31 cellular contexts compared by ENCODE assay signal in the genomic region with DNA sequence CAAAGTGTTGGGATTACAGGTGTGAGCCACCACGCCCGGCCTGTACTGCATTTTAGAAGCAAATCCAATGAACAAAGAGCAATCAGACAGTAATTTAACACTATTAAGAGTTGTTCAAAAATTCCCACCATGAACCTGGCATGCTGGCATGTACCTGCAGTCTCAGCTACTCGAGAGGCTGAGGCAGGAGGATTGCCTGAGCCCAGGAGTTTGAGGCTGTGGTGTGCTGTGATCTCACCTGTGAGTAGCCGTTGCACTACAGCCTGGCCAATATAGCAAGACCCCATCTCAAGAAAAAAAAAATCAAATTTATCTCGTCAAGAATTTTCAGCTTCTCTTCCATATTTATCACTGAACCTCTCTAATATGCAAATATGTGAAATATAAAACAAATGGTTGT.
"Had no signal": no experiment of that assay in that cellular context is flagged by ENCODE, and none has a peak within 500 bp of the region (broad histone marks: within the 10 kb centered on the region; RNA-seq: fewer than 3 reads in every experiment).

No MANE protein-coding gene starts in this region.

- H3K9me3 ChIP-seq: neutrophil, pancreas, psoas muscle, spleen, suprapubic skin, testis, tibial artery, transverse colon, upper lobe of right lung, uterus had no signal

- H3K9me3 Mint-ChIP-seq: naive thymus-derived CD8-positive, alpha-beta T cell; natural killer cell treated with Interleukin-12 subunit alpha and Interleukin-12 subunit beta and Interleukin-15 and Interleukin-18, amount 100 ng/mL, for 72 hours; nephron progenitor cell; neural crest cell; stimulated activated memory B cell treated with anti-CD40 and anti-IgM and Interleukin-4, amounts not matched to agents 10 μg/mL and 1 μg/mL and 100 μg/mL, for 72 hours; stimulated activated naive CD8-positive, alpha-beta T cell treated with anti-CD3 and anti-CD28 coated beads, Interleukin-15, amount 100 ng/mL, for 72 hours; type B pancreatic cell had no signal

- H3K27ac ChIP-seq: neutrophil, pancreas, psoas muscle, skin epidermis, spleen, suprapubic skin, testis, tibial artery, transverse colon, upper lobe of right lung, uterus had no signal

- H3K4me3 Mint-ChIP-seq: naive thymus-derived CD8-positive, alpha-beta T cell; natural killer cell treated with Interleukin-12 subunit alpha and Interleukin-12 subunit beta and Interleukin-15 and Interleukin-18, amount 100 ng/mL, for 72 hours; nephron progenitor cell; neural crest cell; stimulated activated memory B cell treated with anti-CD40 and anti-IgM and Interleukin-4, amounts not matched to agents 10 μg/mL and 1 μg/mL and 100 μg/mL, for 72 hours; stimulated activated naive CD8-positive, alpha-beta T cell treated with anti-CD3 and anti-CD28 coated beads, Interleukin-15, amount 100 ng/mL, for 72 hours; type B pancreatic cell had no signal

- H3K27ac Mint-ChIP-seq: naive thymus-derived CD8-positive, alpha-beta T cell; natural killer cell treated with Interleukin-12 subunit alpha and Interleukin-12 subunit beta and Interleukin-15 and Interleukin-18, amount 100 ng/mL, for 72 hours; nephron progenitor cell; progenitor cell of endocrine pancreas; stimulated activated memory B cell treated with anti-CD40 and anti-IgM and Interleukin-4, amounts not matched to agents 10 μg/mL and 1 μg/mL and 100 μg/mL, for 72 hours; stimulated activated naive CD8-positive, alpha-beta T cell treated with anti-CD3 and anti-CD28 coated beads, Interleukin-15, amount 100 ng/mL, for 72 hours; type B pancreatic cell had no signal

- ATAC-seq: naive thymus-derived CD8-positive, alpha-beta T cell; natural killer cell treated with Interleukin-12 subunit alpha and Interleukin-12 subunit beta and Interleukin-15 and Interleukin-18, amount 100 ng/mL, for 72 hours; pancreas; psoas muscle; right cardiac atrium; sciatic nerve; stimulated activated memory B cell treated with anti-CD40 and anti-IgM and Interleukin-4, amounts not matched to agents 10 μg/mL and 1 μg/mL and 100 μg/mL, for 72 hours; stimulated activated naive CD8-positive, alpha-beta T cell treated with anti-CD3 and anti-CD28 coated beads, Interleukin-15, amount 100 ng/mL, for 72 hours; stimulated activated naive CD8-positive, alpha-beta T cell treated with anti-CD3 and anti-CD28 coated beads, Interleukin-15, Interleukin-2, amounts not matched to agents 100 U/mL and 50 U/mL, for 24 hours; upper lobe of right lung had no signal

- H3K4me1 ChIP-seq: pancreas, psoas muscle, spleen, suprapubic skin, testis, tibial artery, transverse colon, upper lobe of right lung, uterus had no signal

- H3K36me3 ChIP-seq: neutrophil, pancreas, spleen, suprapubic skin, tibial artery, transverse colon, upper lobe of right lung, uterus had no signal

- DNase-seq: naive thymus-derived CD8-positive, alpha-beta T cell; nephron progenitor cell; nucleus accumbens; pancreas; psoas muscle; right cardiac atrium; spleen; stimulated activated CD4-positive, alpha-beta T cell treated with anti-CD3 and anti-CD28 coated beads, Interleukin-12 subunit alpha, Interleukin-12 subunit beta, amount 100 ng/mL, for 4 hours; stimulated activated CD4-positive, alpha-beta T cell treated with anti-CD3 and anti-CD28 coated beads, Interleukin-1b, Interleukin-23, amount 100 ng/mL, for 48 hours; stimulated activated CD4-positive, alpha-beta T cell treated with anti-CD3 and anti-CD28 coated beads, Interleukin-4, amount 100 ng/mL, for 1 hour; stimulated activated CD4-positive, alpha-beta T cell treated with anti-CD3 and anti-CD28 coated beads, Interleukin-4, amount 100 ng/mL, for 4 hours; stimulated activated CD8-positive, alpha-beta memory T cell treated with anti-CD3 and anti-CD28 coated beads, Interleukin-4, amount 100 ng/mL, for 48 hours; stimulated activated naive CD4-positive, alpha-beta T cell; stimulated activated naive CD8-positive, alpha-beta T cell treated with anti-CD3 and anti-CD28 coated beads, Interleukin-15, amount 100 ng/mL, for 72 hours; stimulated activated naive CD8-positive, alpha-beta T cell treated with anti-CD3 and anti-CD28 coated beads, Interleukin-15, Interleukin-2, amounts not matched to agents 100 U/mL and 50 U/mL, for 24 hours; substantia nigra; testis; tibial artery; transverse colon; upper lobe of right lung; uterus had no signal

- H3K4me2 ChIP-seq: smooth muscle cell had no signal

- H3K36me3 Mint-ChIP-seq: naive thymus-derived CD8-positive, alpha-beta T cell; natural killer cell treated with Interleukin-12 subunit alpha and Interleukin-12 subunit beta and Interleukin-15 and Interleukin-18, amount 100 ng/mL, for 72 hours; stimulated activated memory B cell treated with anti-CD40 and anti-IgM and Interleukin-4, amounts not matched to agents 10 μg/mL and 1 μg/mL and 100 μg/mL, for 72 hours; type B pancreatic cell had no signal

- FAIRE-seq: pancreas had no signal

- H3K27me3 Mint-ChIP-seq: natural killer cell treated with Interleukin-12 subunit alpha and Interleukin-12 subunit beta and Interleukin-15 and Interleukin-18, amount 100 ng/mL, for 72 hours; stimulated activated memory B cell treated with anti-CD40 and anti-IgM and Interleukin-4, amounts not matched to agents 10 μg/mL and 1 μg/mL and 100 μg/mL, for 72 hours; stimulated activated naive CD8-positive, alpha-beta T cell treated with anti-CD3 and anti-CD28 coated beads, Interleukin-15, amount 100 ng/mL, for 72 hours; type B pancreatic cell had no signal

- H3K4me1 Mint-ChIP-seq: naive thymus-derived CD8-positive, alpha-beta T cell; nephron progenitor cell; neural crest cell; stimulated activated memory B cell treated with anti-CD40 and anti-IgM and Interleukin-4, amounts not matched to agents 10 μg/mL and 1 μg/mL and 100 μg/mL, for 72 hours had no signal

- H3K4me3 ChIP-seq: pancreas, psoas muscle, skin epidermis, smooth muscle cell, spleen, suprapubic skin, testis, tibial artery, transverse colon, upper lobe of right lung, uterus had no signal

- H3K27me3 ChIP-seq: neutrophil, pancreas, spleen, suprapubic skin, testis, tibial artery, transverse colon, upper lobe of right lung, uterus had no signal
